9 cellular contexts compared by ENCODE assay signal in the genomic region with DNA sequence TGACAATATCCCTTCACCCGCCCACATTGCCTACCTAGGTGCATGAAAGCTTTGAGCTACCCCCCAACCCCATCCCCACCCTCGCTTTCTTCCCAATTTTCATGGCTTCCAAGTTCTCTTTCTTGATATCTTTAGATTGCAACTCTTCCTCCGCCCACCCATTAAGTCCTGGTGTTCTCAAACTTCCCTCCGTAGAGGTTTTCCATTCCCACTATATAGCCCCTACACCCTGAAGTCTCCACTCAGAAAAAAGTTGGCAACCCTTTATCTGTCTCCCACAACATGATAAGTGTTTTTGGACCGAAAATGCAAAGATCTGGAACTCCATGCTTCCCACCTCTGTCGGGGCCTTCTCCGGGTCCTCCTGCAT. TPM values are rescaled to one million over a fixed set of nuclear protein-coding genes. Genes with fewer than 3 reads are reported as not detected.
DNase-seq lines count a peak whose midpoint lies in the region; ATAC-seq lines count a peak whose summit lies in the region.
"Had no signal": no experiment of that assay in that cellular context is flagged by ENCODE, and none has a peak within 500 bp of the region (broad histone marks: within the 10 kb centered on the region; RNA-seq: fewer than 3 reads in every experiment).

No MANE protein-coding gene starts in this region.

- H3K9me3 Mint-ChIP-seq in activated naive CD4-positive, alpha-beta T cell treated with anti-CD3 and anti-CD28 coated beads, Interleukin-2, amount 50 U/mL, for 72 hours, result no peaks in the 10 kb centered on the region
- no peaks in the 10 kb centered on the region for H3K9me3 Mint-ChIP-seq in stimulated activated naive B cell treated with anti-CD40 and anti-IgM and Interleukin-4, amounts not matched to agents 10 μg/mL and 1 μg/mL and 100 μg/mL, for 72 hours

- ATAC-seq in activated naive CD4-positive, alpha-beta T cell treated with anti-CD3 and anti-CD28 coated beads, Interleukin-2, amount 50 U/mL, for 72 hours, result no peak
- no peak for ATAC-seq in stimulated activated naive B cell treated with anti-CD40 and anti-IgM and Interleukin-4, amounts not matched to agents 10 μg/mL and 1 μg/mL and 100 μg/mL, for 72 hours (replicated peaks)
- ATAC-seq in HG02870 (IDR thresholded peaks at IDR 0.05; ENCODE audit: unreplicated experiment) (no peak), HG03520 (IDR thresholded peaks at IDR 0.05; ENCODE audit: unreplicated experiment) (no peak), GM21717 (IDR thresholded peaks at IDR 0.05; ENCODE audit: unreplicated experiment) (no peak)

- H3K27ac ChIP-seq in HUES6 (ENCODE audit: low read depth, low read length) (no peak overlapping the region), iPS-18a (ENCODE audit: low read length) (no peak overlapping the region)

- H3K27me3 Mint-ChIP-seq in stimulated activated naive B cell treated with anti-CD40 and anti-IgM and Interleukin-4, amounts not matched to agents 10 μg/mL and 1 μg/mL and 100 μg/mL, for 72 hours, result no peaks in the 10 kb centered on the region

- peaks cover 41 to 75% of the 10 kb centered on the region in 2 donors for H3K4me1 Mint-ChIP-seq in stimulated activated naive B cell treated with anti-CD40 and anti-IgM and Interleukin-4, amounts not matched to agents 10 μg/mL and 1 μg/mL and 100 μg/mL, for 72 hours

- H3K4me3 Mint-ChIP-seq in stimulated activated naive B cell treated with anti-CD40 and anti-IgM and Interleukin-4, amounts not matched to agents 10 μg/mL and 1 μg/mL and 100 μg/mL, for 72 hours, result peak overlapping the region; percentile 89 to 92

- peaks cover 9% of the 10 kb centered on the region for H3K4me1 ChIP-seq in HUES6 (ENCODE audit: control insufficient read depth, insufficient read depth, low read length)
- H3K4me1 ChIP-seq in iPS-18a (ENCODE audit: control insufficient read depth, low read depth, low read length), result no peaks in the 10 kb centered on the region

- no peak for DNase-seq in activated naive CD4-positive, alpha-beta T cell treated with anti-CD3 and anti-CD28 coated beads, Interleukin-2, amount 50 U/mL, for 72 hours (ENCODE audit: low spot score in 2 of 2)
- DNase-seq in stimulated activated naive B cell treated with anti-CD40 and anti-IgM and Interleukin-4, amounts not matched to agents 10 μg/mL and 1 μg/mL and 100 μg/mL, for 72 hours, result no peak
- no peak for DNase-seq in T-helper 9 cell

- H3K9ac ChIP-seq in HUES6 (ENCODE audit: low read length) (peak overlapping the region; percentile 65), iPS-18a (ENCODE audit: low read length) (peak overlapping the region; percentile 54)

- no peaks in the 10 kb centered on the region for H3K27me3 ChIP-seq in HUES6 (ENCODE audit: control insufficient read depth, insufficient read depth, low read length)
- no peaks in the 10 kb centered on the region for H3K27me3 ChIP-seq in iPS-18a (ENCODE audit: control insufficient read depth, insufficient read depth, low read length)

- H3K36me3 ChIP-seq in HUES6 (ENCODE audit: control insufficient read depth, insufficient read depth, low read length) (no peaks in the 10 kb centered on the region), iPS-18a (ENCODE audit: control insufficient read depth, low read depth, low read length) (no peaks in the 10 kb centered on the region)

- H3K4me3 ChIP-seq in HUES6 (ENCODE audit: low read depth, low read length) (peak overlapping the region; percentile 86), iPS-18a (ENCODE audit: low read length) (peak overlapping the region; percentile 82)

- H3K36me3 Mint-ChIP-seq in activated naive CD4-positive, alpha-beta T cell treated with anti-CD3 and anti-CD28 coated beads, Interleukin-2, amount 50 U/mL, for 72 hours, result peaks cover 0 to under 1% of the 10 kb centered on the region in 2 donors
- peaks cover 5 to 14% of the 10 kb centered on the region in 2 donors for H3K36me3 Mint-ChIP-seq in stimulated activated naive B cell treated with anti-CD40 and anti-IgM and Interleukin-4, amounts not matched to agents 10 μg/mL and 1 μg/mL and 100 μg/mL, for 72 hours

- peak overlapping the region; percentile 68 to 85 for H3K27ac Mint-ChIP-seq in activated naive CD4-positive, alpha-beta T cell treated with anti-CD3 and anti-CD28 coated beads, Interleukin-2, amount 50 U/mL, for 72 hours
- peak overlapping the region; percentile 92 for H3K27ac Mint-ChIP-seq in stimulated activated naive B cell treated with anti-CD40 and anti-IgM and Interleukin-4, amounts not matched to agents 10 μg/mL and 1 μg/mL and 100 μg/mL, for 72 hours

- H3K9me3 ChIP-seq in HUES6 (ENCODE audit: control insufficient read depth, insufficient read depth, low read depth, low read length), result no peaks in the 10 kb centered on the region
- no peaks in the 10 kb centered on the region for H3K9me3 ChIP-seq in iPS-18a (ENCODE audit: control insufficient read depth, low read depth, low read length)

RNA-seq across cellular contexts. Expression of gene ZNF70, which starts 0.6 kb away (rescaled TPM):
- 1 to 10 TPM in 1 of 2 donors, under 1 TPM in 1; 0.32 to 2.0 TPM for total RNA-seq in activated naive CD4-positive, alpha-beta T cell treated with anti-CD3 and anti-CD28 coated beads, Interleukin-2, amount 50 U/mL, for 72 hours

RNA-seq across cellular contexts. Expression of gene VPREB3, which starts 3.9 kb away (rescaled TPM):
- under 1 TPM; 0.52 to 0.60 TPM for total RNA-seq in activated naive CD4-positive, alpha-beta T cell treated with anti-CD3 and anti-CD28 coated beads, Interleukin-2, amount 50 U/mL, for 72 hours
- total RNA-seq: LHCN-M2 had no signal

RNA-seq across cellular contexts. Expression of gene C22orf15, which starts 12.4 kb away (rescaled TPM):
- total RNA-seq in activated naive CD4-positive, alpha-beta T cell treated with anti-CD3 and anti-CD28 coated beads, Interleukin-2, amount 50 U/mL, for 72 hours, result 1 to 10 TPM in 1 of 2 donors, not detected in 1; 1.8 TPM
- total RNA-seq: LHCN-M2 had no signal

RNA-seq across cellular contexts. Expression of gene CHCHD10, which starts 17.4 kb away (rescaled TPM):
- total RNA-seq in activated naive CD4-positive, alpha-beta T cell treated with anti-CD3 and anti-CD28 coated beads, Interleukin-2, amount 50 U/mL, for 72 hours, result 100 to 1,000 TPM; 105 to 118 TPM

RNA-seq across cellular contexts. Expression of gene MMP11, which starts 22.3 kb away (rescaled TPM):
- under 1 TPM; 0.23 to 0.32 TPM for total RNA-seq in activated naive CD4-positive, alpha-beta T cell treated with anti-CD3 and anti-CD28 coated beads, Interleukin-2, amount 50 U/mL, for 72 hours
